ENCODE assay signal across 8 cellular contexts in the genomic region with DNA sequence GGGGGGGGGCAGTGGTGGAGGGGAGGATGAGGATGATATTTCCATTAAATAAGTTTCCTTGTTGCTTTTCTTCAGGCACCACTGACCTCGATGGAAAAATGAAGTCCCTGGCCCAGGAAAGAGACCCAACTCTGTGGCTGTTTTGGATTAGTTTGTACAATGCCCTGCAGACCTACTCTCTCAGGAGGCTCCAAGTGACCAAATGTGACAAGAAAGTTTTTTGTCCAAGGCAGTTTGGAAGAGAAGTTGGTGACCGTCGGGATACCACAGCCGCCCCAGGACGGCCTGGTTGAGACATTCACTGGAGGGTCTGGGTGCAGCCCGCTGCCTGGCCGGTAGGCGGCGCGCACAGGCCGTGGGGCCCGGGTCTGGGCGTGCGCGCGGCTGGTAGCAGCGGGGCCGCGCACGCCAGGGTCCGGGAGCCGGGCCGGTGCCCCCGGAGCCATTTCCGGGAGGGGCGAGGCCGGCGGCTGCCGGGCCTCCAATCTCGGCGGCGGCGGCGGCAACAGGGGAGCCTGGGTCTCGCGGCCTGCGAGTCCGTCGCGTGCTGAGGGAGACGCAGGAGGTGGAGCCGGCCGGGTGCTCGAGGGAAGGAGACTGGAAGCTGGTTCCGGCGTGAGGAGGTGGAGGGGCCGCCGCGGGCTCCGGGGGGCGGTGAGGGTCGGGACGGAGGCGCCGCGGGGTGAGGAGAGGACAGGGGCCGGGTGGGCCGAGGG. TPM values are rescaled to one million over a fixed set of nuclear protein-coding genes. Genes with fewer than 3 reads are reported as not detected.
A peak's percentile ranks its signal among the peaks of the same experiment; 100 is the strongest.
DNase-seq lines count a peak whose midpoint lies in the region; ATAC-seq and TF ChIP-seq lines count a peak whose summit lies in the region.

Gene SGPL1 (plus strand): TSS at position 445 of the 716 bp plus-strand sequence. CDS start 906 bp downstream, outside the sequence.

- peaks cover 0 to 15% of the 10 kb centered on the region in 2 donors for H3K4me1 ChIP-seq in muscle layer of duodenum (ENCODE audit: control insufficient read depth in 1 of 2, insufficient read depth in 2 of 2, low read length in 2 of 2)

- DNase-seq in COR-L47 (lab: John Stamatoyannopoulos, UW) = peak; percentile 47
- peak; percentile 41 to 70 for DNase-seq in HL-60 (ENCODE audit: low read depth in 1 of 2, low spot score in 1 of 2)
- DNase-seq in activated T-cell treated with anti-CD3 and anti-CD28 coated beads, Interleukin-2, amount 50 U/mL, for 48 hours = peak; percentile 94
- peak; percentile 68 for DNase-seq in stimulated activated CD8-positive, alpha-beta memory T cell treated with anti-CD3 and anti-CD28 coated beads, Interleukin-7, amount 100 ng/mL, for 24 hours (ENCODE audit: low read depth)

- peak; percentile 85 for ATAC-seq in GM19452 (IDR thresholded peaks at IDR 0.05; ENCODE audit: unreplicated experiment)
- ATAC-seq in esophagus mucosa = peak; percentile 96

- peak within 1 kb of the TSS; percentile 89 for H3K4me3 ChIP-seq in HL-60 (replicated peaks; ENCODE audit: insufficient read depth, low read length)
- peak within 1 kb of the TSS; percentile 76 to 86 for H3K4me3 ChIP-seq in muscle layer of duodenum (ENCODE audit: low read depth in 1 of 2, low read length in 2 of 2)

- no peaks in the 10 kb centered on the region for H3K9me3 ChIP-seq in muscle layer of duodenum (ENCODE audit: control insufficient read depth in 1 of 2, low read length in 2 of 2)

- H3K36me3 ChIP-seq in muscle layer of duodenum (ENCODE audit: control insufficient read depth in 1 of 2, insufficient read depth in 2 of 2, low read length in 2 of 2) = peaks cover 5 to 6% of the 10 kb centered on the region in 2 donors

- H3K27ac ChIP-seq in HL-60 (replicated peaks) = peak within 1 kb of the TSS; percentile 23
- H3K27ac ChIP-seq in muscle layer of duodenum (ENCODE audit: low read length) = peak within 1 kb of the TSS; percentile 77

- peak; percentile 78 for TF ChIP-seq CTCF in HL-60 (IDR thresholded peaks at IDR 0.05; ENCODE audit: insufficient read depth, low read length)

- H3K27me3 ChIP-seq in HL-60 (ENCODE audit: insufficient read depth, poor library complexity, severe bottlenecking) (no peaks in the 10 kb centered on the region), muscle layer of duodenum (ENCODE audit: low read depth, low read length) (no peaks in the 10 kb centered on the region)

TF ChIP-seq in PFSK-1, 5 proteins besides CTCF, POLR2A, EP300 and RAD21:
- TF ChIP-seq SIN3A (IDR thresholded peaks at IDR 0.05; ENCODE audit: borderline replicate concordance, insufficient read depth, low read length) = no peak
- peak; percentile 33 for TF ChIP-seq POLR2AphosphoS5 (IDR thresholded peaks at IDR 0.05; ENCODE audit: low read depth, low read length)
- TF ChIP-seq TAF1 (IDR thresholded peaks at IDR 0.05; ENCODE audit: borderline replicate concordance, insufficient read depth, low read length) = peak; percentile 56; the same call in 1 of the 2 replicates
- TF ChIP-seq, protein P1, sequence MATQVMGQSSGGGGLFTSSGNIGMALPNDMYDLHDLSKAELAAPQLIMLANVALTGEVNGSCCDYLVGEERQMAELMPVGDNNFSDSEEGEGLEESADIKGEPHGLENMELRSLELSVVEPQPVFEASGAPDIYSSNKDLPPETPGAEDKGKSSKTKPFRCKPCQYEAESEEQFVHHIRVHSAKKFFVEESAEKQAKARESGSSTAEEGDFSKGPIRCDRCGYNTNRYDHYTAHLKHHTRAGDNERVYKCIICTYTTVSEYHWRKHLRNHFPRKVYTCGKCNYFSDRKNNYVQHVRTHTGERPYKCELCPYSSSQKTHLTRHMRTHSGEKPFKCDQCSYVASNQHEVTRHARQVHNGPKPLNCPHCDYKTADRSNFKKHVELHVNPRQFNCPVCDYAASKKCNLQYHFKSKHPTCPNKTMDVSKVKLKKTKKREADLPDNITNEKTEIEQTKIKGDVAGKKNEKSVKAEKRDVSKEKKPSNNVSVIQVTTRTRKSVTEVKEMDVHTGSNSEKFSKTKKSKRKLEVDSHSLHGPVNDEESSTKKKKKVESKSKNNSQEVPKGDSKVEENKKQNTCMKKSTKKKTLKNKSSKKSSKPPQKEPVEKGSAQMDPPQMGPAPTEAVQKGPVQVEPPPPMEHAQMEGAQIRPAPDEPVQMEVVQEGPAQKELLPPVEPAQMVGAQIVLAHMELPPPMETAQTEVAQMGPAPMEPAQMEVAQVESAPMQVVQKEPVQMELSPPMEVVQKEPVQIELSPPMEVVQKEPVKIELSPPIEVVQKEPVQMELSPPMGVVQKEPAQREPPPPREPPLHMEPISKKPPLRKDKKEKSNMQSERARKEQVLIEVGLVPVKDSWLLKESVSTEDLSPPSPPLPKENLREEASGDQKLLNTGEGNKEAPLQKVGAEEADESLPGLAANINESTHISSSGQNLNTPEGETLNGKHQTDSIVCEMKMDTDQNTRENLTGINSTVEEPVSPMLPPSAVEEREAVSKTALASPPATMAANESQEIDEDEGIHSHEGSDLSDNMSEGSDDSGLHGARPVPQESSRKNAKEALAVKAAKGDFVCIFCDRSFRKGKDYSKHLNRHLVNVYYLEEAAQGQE (IDR thresholded peaks at IDR 0.05; ENCODE audit: insufficient read depth in 1 of 2, low read depth in 2 of 2, low read length in 2 of 2) = no peak
- TF ChIP-seq FOXP2 (optimal IDR thresholded peaks at IDR 0.05; ENCODE audit: borderline replicate concordance, extremely low read depth, extremely low read length, insufficient read depth) = peak; percentile 84

RNA-seq across cellular contexts. Expression of gene SGPL1, which starts in this region (rescaled TPM):
- 14.6 TPM for polyA plus RNA-seq in PFSK-1 (2012; ENCODE audit: insufficient read length, low read depth)
- 62.1 TPM for total RNA-seq in esophagus mucosa

Comparison
In these comparisons a context has a peak if more than half of its experiments do, and no peak if none do; other contexts are left out.
1. Peak in every context shown above with its lines: DNase-seq, ATAC-seq, H3K4me3 ChIP-seq and H3K27ac ChIP-seq.